Comparison of ENCODE assay signal across 16 cellular contexts in the genomic region with DNA sequence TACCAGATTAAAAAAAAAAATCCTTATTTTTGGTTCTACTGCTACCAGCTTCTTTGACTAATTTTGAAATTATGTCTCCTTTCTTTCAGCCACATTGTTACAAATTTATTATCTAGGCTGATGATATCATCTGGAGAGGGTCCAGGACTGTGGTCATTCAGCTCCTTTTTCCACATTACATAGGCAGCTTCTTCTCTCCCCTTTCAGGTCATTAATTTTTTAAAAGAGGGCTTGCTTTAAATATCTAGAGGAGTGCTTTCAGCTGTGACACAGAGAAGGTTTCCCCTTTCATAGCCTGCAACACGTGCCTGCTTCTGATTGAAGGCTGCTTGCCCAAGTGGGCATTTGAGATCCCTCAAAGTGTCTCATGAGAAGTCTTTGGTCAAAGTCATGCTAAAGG.
DNase-seq lines count a peak whose midpoint lies in the region; ATAC-seq and TF ChIP-seq lines count a peak whose summit lies in the region.
"Had no signal": no experiment of that assay in that cellular context is flagged by ENCODE, and none has a peak within 500 bp of the region (broad histone marks: within the 10 kb centered on the region; RNA-seq: fewer than 3 reads in every experiment).

No MANE protein-coding gene starts in this region.

- H4K20me1 ChIP-seq in smooth muscle cell (ENCODE audit: low read depth), result no peaks in the 10 kb centered on the region

- H3K36me3 ChIP-seq in SJSA1, result no peaks in the 10 kb centered on the region
- H3K36me3 ChIP-seq in smooth muscle cell (ENCODE audit: low read depth), result no peaks in the 10 kb centered on the region
- no peaks in the 10 kb centered on the region for H3K36me3 ChIP-seq in ascending aorta

- DNase-seq in GM04503 (ENCODE audit: low read depth) (peak; percentile 78), SJSA1 (ENCODE audit: low read depth in 1 of 2, low spot score in 2 of 2) (peak in 1 of 2 experiments; percentile 39), fibroblast of the aortic adventitia (ENCODE audit: low read depth) (peak; percentile 89), smooth muscle cell (lab: John Stamatoyannopoulos, UW; ENCODE audit: unreplicated experiment) (no peak), NCI-H1417 (lab: John Stamatoyannopoulos, UW) (no peak), ascending aorta (ENCODE audit: low spot score in 2 of 2) (no peak)
- DNase-seq: activated CD8-positive, alpha-beta T cell treated with anti-CD3 and anti-CD28 coated beads, Interleukin-2, amount 10 ng/mL, durations not matched to agents 7 days and 5 days; CD4-positive, alpha-beta memory T cell; effector memory CD4-positive, alpha-beta T cell; kidney; NCI-H1092; NCI-H2227 treated with DMSO at 0.1 percent for 48 hours; stimulated activated CD4-positive, alpha-beta T cell treated with anti-CD3 and anti-CD28 coated beads, Interleukin-15, amount 100 ng/mL, for 24 hours had no signal

- H3K9me3 ChIP-seq in SJSA1 (replicated peaks) (no peaks in the 10 kb centered on the region), smooth muscle cell (replicated peaks; ENCODE audit: low read depth) (no peaks in the 10 kb centered on the region), ascending aorta (no peaks in the 10 kb centered on the region)

- TF ChIP-seq CTCF in fibroblast of the aortic adventitia (IDR thresholded peaks at IDR 0.05; ENCODE audit: insufficient read depth, low read length) (no peak), smooth muscle cell (IDR thresholded peaks at IDR 0.05; ENCODE audit: borderline replicate concordance, insufficient read depth, poor library complexity, severe bottlenecking) (no peak), ascending aorta (IDR thresholded peaks at IDR 0.05) (no peak)

- WGBS in smooth muscle cell (ENCODE audit: low lambda C conversion rate), result 62% methylated on average over 1 of the region's 1 CpG

- H3K27ac ChIP-seq in SJSA1, result peak overlapping the region; percentile 18; the same call in 1 of the 2 replicates
- H3K27ac ChIP-seq in smooth muscle cell (ENCODE audit: low read depth), result peak overlapping the region; percentile 55
- no peak overlapping the region for H3K27ac ChIP-seq in ascending aorta

- no peak overlapping the region for H3K4me3 ChIP-seq in SJSA1
- H3K4me3 ChIP-seq in fibroblast of the aortic adventitia (ENCODE audit: low read depth, low read length), result no peak overlapping the region
- no peak overlapping the region for H3K4me3 ChIP-seq in smooth muscle cell
- no peak overlapping the region for H3K4me3 ChIP-seq in ascending aorta
- H3K4me3 ChIP-seq: GM23338 had no signal

- no peak overlapping the region for H3K4me2 ChIP-seq in smooth muscle cell
- H3K4me2 ChIP-seq: GM23338 had no signal

- peak overlapping the region; percentile 2 for H2AFZ ChIP-seq in smooth muscle cell (ENCODE audit: low read depth)
- H2AFZ ChIP-seq: GM23338 had no signal

- H3K27me3 ChIP-seq in SJSA1 (replicated peaks) (no peaks in the 10 kb centered on the region), smooth muscle cell (ENCODE audit: low read depth) (no peaks in the 10 kb centered on the region), ascending aorta (no peaks in the 10 kb centered on the region)

- intact Hi-C loops in ascending aorta (cut with DNase I), result no loop called here

- no peak for ATAC-seq in GM19452 (IDR thresholded peaks at IDR 0.05; ENCODE audit: unreplicated experiment)
- ATAC-seq: activated CD8-positive, alpha-beta T cell treated with anti-CD3 and anti-CD28 coated beads, Interleukin-2, amount 10 ng/mL, durations not matched to agents 7 days and 5 days; GM23338; HepG2 had no signal

- peaks cover 42% of the 10 kb centered on the region for H3K4me1 ChIP-seq in SJSA1 (replicated peaks)
- H3K4me1 ChIP-seq in smooth muscle cell (ENCODE audit: low read depth), result no peaks in the 10 kb centered on the region
- no peaks in the 10 kb centered on the region for H3K4me1 ChIP-seq in ascending aorta

- no peaks in the 10 kb centered on the region for H3F3A ChIP-seq in smooth muscle cell (ENCODE audit: low read depth)

- no peak overlapping the region for H3K9ac ChIP-seq in smooth muscle cell (ENCODE audit: low read depth)

- no peaks in the 10 kb centered on the region for H3K79me2 ChIP-seq in smooth muscle cell (ENCODE audit: low read depth)

Comparison
In these comparisons a context has a peak if more than half of its experiments do, and no peak if none do; other contexts are left out.
1. DNase-seq: peak in GM04503 (single experiment) and fibroblast of the aortic adventitia (single experiment); none in smooth muscle cell (single experiment), NCI-H1417 (0 of 3) and ascending aorta (0 of 2).
2. H3K27ac ChIP-seq: peak in SJSA1 (single experiment) and smooth muscle cell (single experiment); none in ascending aorta (0 of 2).